ENCODE assay signal across 1 cellular context in genomic region chr5:154754460-154755360, GRCh38.
TF ChIP-seq lines count a peak whose summit lies in the region.

No MANE protein-coding gene starts in this region.

TF ChIP-seq in HepG2, 621 proteins besides CTCF, POLR2A, EP300 and RAD21 (continued from another document and continues in another):
- TF ChIP-seq DZIP1 (CRISPR knock-in tag; IDR thresholded peaks at IDR 0.05) (no peak), SNAPC2 (CRISPR knock-in tag; IDR thresholded peaks at IDR 0.05) (peak; percentile 86; the same call in 1 of the 2 replicates), ZNF776 (CRISPR knock-in tag; IDR thresholded peaks at IDR 0.05) (peak; percentile 48; the same call in 1 of the 2 replicates), ZNF724P (CRISPR knock-in tag; IDR thresholded peaks at IDR 0.05; ENCODE audit: borderline replicate concordance) (peak; percentile 78; the same call in 1 of the 2 replicates), LCORL (IDR thresholded peaks at IDR 0.05) (no peak), LCORL (CRISPR knock-in tag; IDR thresholded peaks at IDR 0.05) (peak; percentile 99), ZNF124 (CRISPR knock-in tag; IDR thresholded peaks at IDR 0.05) (no peak), ZNF878 (CRISPR knock-in tag; IDR thresholded peaks at IDR 0.05) (no peak), TGIF2 (CRISPR knock-in tag; IDR thresholded peaks at IDR 0.05) (peak; percentile 52; the same call in 1 of the 2 replicates), TAF15 (IDR thresholded peaks at IDR 0.05; ENCODE audit: low read depth, low read length, poor library complexity, severe bottlenecking) (no peak), ZNF850 (CRISPR knock-in tag; conservative IDR thresholded peaks at IDR 0.05) (no peak), THAP8 (CRISPR knock-in tag; IDR thresholded peaks at IDR 0.05; ENCODE audit: borderline replicate concordance) (no peak), HIVEP1 (CRISPR knock-in tag; IDR thresholded peaks at IDR 0.05) (0 out of 2 replicates have a peak, but pooled peaks have one; percentile 55), ZNF280D (CRISPR knock-in tag; IDR thresholded peaks at IDR 0.05) (0 out of 2 replicates have a peak, but pooled peaks have one; percentile 80), ZKSCAN5 (CRISPR knock-in tag; IDR thresholded peaks at IDR 0.05) (no peak), FOXO4 (CRISPR knock-in tag; conservative IDR thresholded peaks at IDR 0.05) (no peak), ZNF572 (CRISPR knock-in tag; IDR thresholded peaks at IDR 0.05) (0 out of 2 replicates have a peak, but pooled peaks have one; percentile 30), SSRP1 (CRISPR knock-in tag; IDR thresholded peaks at IDR 0.05) (no peak), ZNF34 (CRISPR knock-in tag; IDR thresholded peaks at IDR 0.05; ENCODE audit: borderline replicate concordance) (no peak), FOXP1 (IDR thresholded peaks at IDR 0.05) (no peak), FOXP1 (CRISPR knock-in tag; IDR thresholded peaks at IDR 0.05) (peak; percentile 63), RORA (CRISPR knock-in tag; IDR thresholded peaks at IDR 0.05) (no peak), ZNF670 (CRISPR knock-in tag; IDR thresholded peaks at IDR 0.05; ENCODE audit: borderline replicate concordance) (no peak; the same call in 1 of the 2 replicates), ZNF263 (CRISPR knock-in tag; IDR thresholded peaks at IDR 0.05) (peak; percentile 75), ZNF432 (CRISPR knock-in tag; IDR thresholded peaks at IDR 0.05; ENCODE audit: borderline replicate concordance) (no peak), ZFAT (CRISPR knock-in tag; conservative IDR thresholded peaks at IDR 0.05) (no peak), FOSL1 (CRISPR knock-in tag; IDR thresholded peaks at IDR 0.05; ENCODE audit: borderline replicate concordance) (no peak), E2F2 (CRISPR knock-in tag; IDR thresholded peaks at IDR 0.05; ENCODE audit: borderline replicate concordance) (no peak), RARA (CRISPR knock-in tag; IDR thresholded peaks at IDR 0.05) (peak; percentile 70; the same call in 1 of the 2 replicates), ARID2 (CRISPR knock-in tag; IDR thresholded peaks at IDR 0.05; ENCODE audit: borderline replicate concordance) (no peak), TIGD3 (CRISPR knock-in tag; IDR thresholded peaks at IDR 0.05; ENCODE audit: borderline replicate concordance) (no peak), YY1 (IDR thresholded peaks at IDR 0.05; ENCODE audit: insufficient read depth, insufficient replicate concordance, low read depth, low read length) (peak; percentile 52), HNRNPUL1 (IDR thresholded peaks at IDR 0.05; ENCODE audit: low read depth, low read length) (no peak), FIP1L1 (IDR thresholded peaks at IDR 0.05; ENCODE audit: borderline replicate concordance, insufficient read depth, low read depth, low read length) (no peak), STAT5B (CRISPR knock-in tag; IDR thresholded peaks at IDR 0.05) (no peak), POGZ (CRISPR knock-in tag; IDR thresholded peaks at IDR 0.05) (peak; percentile 83), ZNF639 (CRISPR knock-in tag; conservative IDR thresholded peaks at IDR 0.05) (0 out of 2 replicates have a peak, but pooled peaks have one; percentile 40), ZFP36 (IDR thresholded peaks at IDR 0.05; ENCODE audit: borderline replicate concordance, low read depth, low read length, partially characterized antibody) (no peak), HMGA1 (CRISPR knock-in tag; conservative IDR thresholded peaks at IDR 0.05) (no peak), PRPF4 (IDR thresholded peaks at IDR 0.05; ENCODE audit: low read depth, low read length, poor library complexity, severe bottlenecking) (no peak), SNAPC4 (CRISPR knock-in tag; IDR thresholded peaks at IDR 0.05) (no peak), TEAD3 (CRISPR knock-in tag; optimal IDR thresholded peaks at IDR 0.05; ENCODE audit: borderline replicate concordance) (no peak), ZNF383 (CRISPR knock-in tag; IDR thresholded peaks at IDR 0.05; ENCODE audit: borderline replicate concordance) (no peak), MED1 (CRISPR knock-in tag; IDR thresholded peaks at IDR 0.05) (peak; percentile 81), ZNF205 (CRISPR knock-in tag; IDR thresholded peaks at IDR 0.05) (peak; percentile 63; the same call in 1 of the 2 replicates), CHCHD3 (CRISPR knock-in tag; IDR thresholded peaks at IDR 0.05) (peak; percentile 28; the same call in 1 of the 2 replicates), MXI1 (IDR thresholded peaks at IDR 0.05; ENCODE audit: borderline replicate concordance, low read depth, low read length) (peak; percentile 90; the same call in 2 of the 3 replicates), KDM6A (CRISPR knock-in tag; IDR thresholded peaks at IDR 0.05; ENCODE audit: low read depth) (no peak), THYN1 (CRISPR knock-in tag; IDR thresholded peaks at IDR 0.05; ENCODE audit: borderline replicate concordance, low read depth) (no peak), ELF3 (CRISPR knock-in tag; IDR thresholded peaks at IDR 0.05) (peak; percentile 70; the same call in 1 of the 2 replicates), ZNF556 (CRISPR knock-in tag; IDR thresholded peaks at IDR 0.05; ENCODE audit: borderline replicate concordance) (no peak), ZFP82 (CRISPR knock-in tag; IDR thresholded peaks at IDR 0.05; ENCODE audit: borderline replicate concordance) (0 out of 2 replicates have a peak, but pooled peaks have one; percentile 24), DDIT3 (CRISPR knock-in tag; IDR thresholded peaks at IDR 0.05) (0 out of 2 replicates have a peak, but pooled peaks have one; percentile 71)
